1 cellular context compared by ENCODE assay signal in genomic region chr16:22195695-22196558, GRCh38.
TF ChIP-seq lines count a peak whose summit lies in the region.

No MANE protein-coding gene starts in this region.

TF ChIP-seq in HepG2, 621 proteins besides CTCF, POLR2A, EP300 and RAD21 (continued from another document and continues in another):
- TF ChIP-seq CREB3 (CRISPR knock-in tag; IDR thresholded peaks at IDR 0.05) (peak; percentile 41; the same call in 1 of the 2 replicates), ZBTB8A (CRISPR knock-in tag; IDR thresholded peaks at IDR 0.05; ENCODE audit: borderline replicate concordance, low read depth) (0 out of 2 replicates have a peak, but pooled peaks have one; percentile 11), ZUFSP (CRISPR knock-in tag; IDR thresholded peaks at IDR 0.05; ENCODE audit: borderline replicate concordance) (no peak), GPBP1L1 (CRISPR knock-in tag; IDR thresholded peaks at IDR 0.05) (no peak), BCL6 (CRISPR knock-in tag; IDR thresholded peaks at IDR 0.05) (no peak), ZNF20 (CRISPR knock-in tag; IDR thresholded peaks at IDR 0.05) (no peak), DDIT3 (CRISPR knock-in tag; IDR thresholded peaks at IDR 0.05) (no peak; the same call in 1 of the 2 replicates), CBX2 (IDR thresholded peaks at IDR 0.05; ENCODE audit: low read depth, low read length) (no peak), CBX2 (CRISPR knock-in tag; IDR thresholded peaks at IDR 0.05; ENCODE audit: low read depth) (no peak), ZNF121 (CRISPR knock-in tag; IDR thresholded peaks at IDR 0.05) (peak; percentile 91), ZNF24 (IDR thresholded peaks at IDR 0.05) (peak; percentile 100), RXRA (CRISPR knock-in tag; IDR thresholded peaks at IDR 0.05) (peak; percentile 70), PREB (CRISPR knock-in tag; IDR thresholded peaks at IDR 0.05) (no peak), ZNF761 (CRISPR knock-in tag; conservative IDR thresholded peaks at IDR 0.05) (peak; percentile 45; the same call in 1 of the 2 replicates), ZMYM4 (CRISPR knock-in tag; IDR thresholded peaks at IDR 0.05) (peak; percentile 86), CENPX (CRISPR knock-in tag; IDR thresholded peaks at IDR 0.05) (no peak), ZBTB44 (CRISPR knock-in tag; IDR thresholded peaks at IDR 0.05) (0 out of 2 replicates have a peak, but pooled peaks have one; percentile 36), ZSCAN30 (CRISPR knock-in tag; IDR thresholded peaks at IDR 0.05) (no peak), ZFP36 (IDR thresholded peaks at IDR 0.05; ENCODE audit: borderline replicate concordance, low read depth, low read length, partially characterized antibody) (peak; percentile 65), SRSF4 (IDR thresholded peaks at IDR 0.05; ENCODE audit: low read depth, low read length, poor library complexity, severe bottlenecking) (no peak), ZNF407 (CRISPR knock-in tag; IDR thresholded peaks at IDR 0.05; ENCODE audit: not compliant biosample characterization) (peak; percentile 33), ZNF275 (CRISPR knock-in tag; IDR thresholded peaks at IDR 0.05; ENCODE audit: borderline replicate concordance) (0 out of 2 replicates have a peak, but pooled peaks have one; percentile 72), ZNF101 (CRISPR knock-in tag; IDR thresholded peaks at IDR 0.05; ENCODE audit: borderline replicate concordance, low read depth) (0 out of 2 replicates have a peak, but pooled peaks have one; percentile 93), ESRRA (CRISPR knock-in tag; IDR thresholded peaks at IDR 0.05; ENCODE audit: low read depth) (no peak; the same call in 1 of the 2 replicates), KDM2A (CRISPR knock-in tag; IDR thresholded peaks at IDR 0.05; ENCODE audit: borderline replicate concordance, low read depth) (peak; percentile 94), NCOA2 (CRISPR knock-in tag; IDR thresholded peaks at IDR 0.05) (peak; percentile 70), RFXAP (CRISPR knock-in tag; IDR thresholded peaks at IDR 0.05; ENCODE audit: borderline replicate concordance) (peak; percentile 43; the same call in 1 of the 2 replicates), ZNF609 (CRISPR knock-in tag; IDR thresholded peaks at IDR 0.05; ENCODE audit: borderline replicate concordance) (no peak), SALL2 (CRISPR knock-in tag; IDR thresholded peaks at IDR 0.05) (peak; percentile 81), ARNT2 (CRISPR knock-in tag; IDR thresholded peaks at IDR 0.05; ENCODE audit: low read depth) (no peak), SIX4 (CRISPR knock-in tag; IDR thresholded peaks at IDR 0.05) (peak; percentile 46), MEF2D (CRISPR knock-in tag; IDR thresholded peaks at IDR 0.05) (peak; percentile 81)
